Comparison of ENCODE assay signal across 9 cellular contexts in the genomic region with DNA sequence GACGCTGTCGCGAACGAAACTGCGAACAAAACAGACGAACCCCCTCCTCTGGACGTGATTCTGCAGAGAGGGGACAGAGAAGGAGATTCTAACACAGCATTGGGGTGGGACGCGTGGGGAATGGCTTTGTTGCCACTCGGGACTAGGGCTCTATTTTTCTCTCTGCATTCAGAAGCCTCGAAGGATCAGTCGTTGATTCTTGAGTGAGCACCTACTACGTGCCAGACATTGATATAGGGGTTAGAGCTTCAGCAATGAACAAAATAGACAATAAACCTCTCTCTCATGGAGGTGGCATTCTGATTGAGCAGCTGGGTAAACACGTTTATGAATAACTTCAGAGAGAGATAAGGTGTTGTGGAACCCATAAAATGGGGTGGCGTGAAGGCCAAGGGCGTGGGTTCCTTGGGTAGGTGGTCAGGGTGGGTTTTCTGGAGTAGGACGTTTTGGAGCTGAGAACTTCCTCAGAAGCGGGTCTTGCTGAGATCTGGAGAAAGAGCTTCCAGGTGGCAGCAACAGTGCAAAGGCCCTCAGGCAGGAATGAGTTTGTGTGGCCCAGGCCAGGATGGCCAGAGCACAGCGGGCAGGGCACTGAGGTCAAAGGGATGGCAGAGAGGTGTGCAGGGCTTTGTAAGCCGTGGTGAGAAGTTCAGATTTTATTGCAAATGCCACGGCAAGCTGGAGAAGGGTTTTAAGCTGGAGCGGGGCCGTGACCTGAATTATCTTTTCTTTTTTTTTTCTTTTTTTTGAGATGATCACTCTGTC. TPM values are rescaled to one million over a fixed set of nuclear protein-coding genes. Genes with fewer than 3 reads are reported as not detected.
DNase-seq lines count a peak whose midpoint lies in the region; ATAC-seq and TF ChIP-seq lines count a peak whose summit lies in the region.
"Had no signal": no experiment of that assay in that cellular context is flagged by ENCODE, and none has a peak within 500 bp of the region (broad histone marks: within the 10 kb centered on the region; RNA-seq: fewer than 3 reads in every experiment).

No MANE protein-coding gene starts in this region.

- no peaks in the 10 kb centered on the region for H3K27me3 ChIP-seq in Caco-2 (replicated peaks; ENCODE audit: control insufficient read depth, insufficient read depth, low read length)
- no peaks in the 10 kb centered on the region for H3K27me3 ChIP-seq in iPS DF 6.9 (ENCODE audit: control insufficient read depth, insufficient read depth, low read length)

- H3K4me3 ChIP-seq in Caco-2 (ENCODE audit: low read depth, low read length) (peak overlapping the region; percentile 69), iPS DF 6.9 (ENCODE audit: low read length) (peak overlapping the region; percentile 65), retinal pigment epithelial cell (ENCODE audit: low read length) (peak overlapping the region; percentile 70)

- H3K27ac Mint-ChIP-seq in Caco-2 (ENCODE audit: unreplicated experiment) (peak overlapping the region; percentile 72), activated B cell treated with CpG ODN at 0.5 μM for 24 hours (no peak overlapping the region)

- TF ChIP-seq CTCF in Caco-2 (IDR thresholded peaks at IDR 0.05; ENCODE audit: insufficient read depth in 1 of 2, low read depth in 1 of 2, low read length in 1 of 2, severe bottlenecking in 1 of 2, unreplicated experiment in 1 of 2): no peak
- TF ChIP-seq CTCF in activated B cell treated with CpG ODN at 0.5 μM for 24 hours (IDR thresholded peaks at IDR 0.05): no peak
- TF ChIP-seq CTCF in retinal pigment epithelial cell (conservative IDR thresholded peaks at IDR 0.05; ENCODE audit: low read depth, low read length): no peak

- H3K27me3 Mint-ChIP-seq in Caco-2 (ENCODE audit: insufficient read depth, unreplicated experiment) (no peaks in the 10 kb centered on the region), activated B cell treated with CpG ODN at 0.5 μM for 24 hours (peaks cover 66% of the 10 kb centered on the region)

- H3K36me3 Mint-ChIP-seq in Caco-2 (ENCODE audit: insufficient read depth, unreplicated experiment): peaks cover 6% of the 10 kb centered on the region
- H3K36me3 Mint-ChIP-seq in activated B cell treated with CpG ODN at 0.5 μM for 24 hours (ENCODE audit: low read depth): no peaks in the 10 kb centered on the region

- intact Hi-C loops in Caco-2 (cut with micrococcal nuclease; ENCODE audit: unreplicated experiment): no loop called here
- intact Hi-C loops in activated B cell treated with CpG ODN at 0.5 μM for 24 hours (cut with micrococcal nuclease): no loop called here

- peaks cover 12% of the 10 kb centered on the region; the same call in 1 of the 2 replicates for H3K9me3 ChIP-seq in Caco-2
- no peaks in the 10 kb centered on the region for H3K9me3 ChIP-seq in iPS DF 6.9 (ENCODE audit: control insufficient read depth, insufficient read depth, low read length)

- H3K36me3 ChIP-seq in Caco-2 (ENCODE audit: control insufficient read depth, insufficient read depth, low read length) (no peaks in the 10 kb centered on the region), iPS DF 6.9 (ENCODE audit: control insufficient read depth, insufficient read depth, low read length) (no peaks in the 10 kb centered on the region)

- POLR2A ChIA-PET in Caco-2 (lab: Charles Lee): interaction anchor here (0.6 kb wide), 1 partner anchor 432 kb away, joined by 4 read pairs; no protein-coding TSS in a partner anchor
- POLR2A ChIA-PET in activated B cell treated with CpG ODN at 0.5 μM for 24 hours (lab: Charles Lee): no interaction called here

- ATAC-seq in activated B cell treated with CpG ODN at 0.5 μM for 24 hours (ENCODE audit: low read depth) (no peak), HG02763 (IDR thresholded peaks at IDR 0.05; ENCODE audit: unreplicated experiment) (no peak), GM18517 (IDR thresholded peaks at IDR 0.05; ENCODE audit: unreplicated experiment) (no peak)

- H3K4me3 Mint-ChIP-seq in Caco-2 (ENCODE audit: unreplicated experiment): peak overlapping the region; percentile 79
- H3K4me3 Mint-ChIP-seq in activated B cell treated with CpG ODN at 0.5 μM for 24 hours: peak overlapping the region; percentile 60

- peaks cover 28% of the 10 kb centered on the region for H3K4me1 Mint-ChIP-seq in Caco-2 (ENCODE audit: low read depth, unreplicated experiment)
- H3K4me1 Mint-ChIP-seq in activated B cell treated with CpG ODN at 0.5 μM for 24 hours: peaks cover 10% of the 10 kb centered on the region

- no peak overlapping the region for H3K27ac ChIP-seq in iPS DF 6.9 (ENCODE audit: low read length)

- TSS peak; percentile 46 for BruUV-seq in Caco-2 (replicated peaks; lab: Mats Ljungman, UMichigan)

- CTCF ChIA-PET in Caco-2 (lab: Charles Lee) (interaction anchor here (0.7 kb wide), 1 partner anchor 13 kb away, joined by 3 read pairs; no protein-coding TSS in a partner anchor), activated B cell treated with CpG ODN at 0.5 μM for 24 hours (lab: Charles Lee) (no interaction called here)

- WGBS in iPS DF 6.9 (ENCODE audit: insufficient coverage, insufficient read length): no CpG with 5 or more reads among the region's 23 CpGs

- H3K4me1 ChIP-seq in Caco-2 (peaks cover 19% of the 10 kb centered on the region), iPS DF 6.9 (ENCODE audit: control insufficient read depth, insufficient read depth, low read length) (peaks cover 7% of the 10 kb centered on the region; the same call in 1 of the 2 replicates)

- H3K9me3 Mint-ChIP-seq in Caco-2 (ENCODE audit: unreplicated experiment): peaks cover 5% of the 10 kb centered on the region
- H3K9me3 Mint-ChIP-seq in activated B cell treated with CpG ODN at 0.5 μM for 24 hours: peaks cover 9% of the 10 kb centered on the region

- DNase-seq in Caco-2 (no peak), activated B cell treated with CpG ODN at 0.5 μM for 24 hours (no peak), iPS DF 6.9 (ENCODE audit: low read depth, low spot score) (no peak), retinal pigment epithelial cell (ENCODE audit: low read depth) (no peak), NCI-H69 (lab: John Stamatoyannopoulos, UW) (no peak), NCI-H2171 treated with DMSO at 0.1 percent for 48 hours (lab: John Stamatoyannopoulos, UW) (no peak)
- DNase-seq: activated naive CD4-positive, alpha-beta T cell had no signal

RNA-seq across cellular contexts. Expression of a gene that starts 0.9 kb away (rescaled TPM):
- total RNA-seq in Caco-2 (2022) (4.2 and 4.3 TPM in 2 replicates), activated B cell treated with CpG ODN at 0.5 μM for 24 hours (not detected in 2 replicates)

RNA-seq across cellular contexts. Expression of a gene that starts 21.1 kb away (rescaled TPM):
- total RNA-seq in Caco-2 (2022) (20.3 and 22.7 TPM in 2 replicates), activated B cell treated with CpG ODN at 0.5 μM for 24 hours (18.6 and 18.8 TPM in 2 replicates)

RNA-seq across cellular contexts. Expression of a gene that starts 59.1 kb away (rescaled TPM):
- 0.30 and 0.39 TPM in 2 replicates for total RNA-seq in Caco-2 (2022)
- total RNA-seq in activated B cell treated with CpG ODN at 0.5 μM for 24 hours: 0.47 TPM in 1 of 2 replicates, not detected in the other
